ENCODE assay signal across 2 cellular contexts in the genomic region with DNA sequence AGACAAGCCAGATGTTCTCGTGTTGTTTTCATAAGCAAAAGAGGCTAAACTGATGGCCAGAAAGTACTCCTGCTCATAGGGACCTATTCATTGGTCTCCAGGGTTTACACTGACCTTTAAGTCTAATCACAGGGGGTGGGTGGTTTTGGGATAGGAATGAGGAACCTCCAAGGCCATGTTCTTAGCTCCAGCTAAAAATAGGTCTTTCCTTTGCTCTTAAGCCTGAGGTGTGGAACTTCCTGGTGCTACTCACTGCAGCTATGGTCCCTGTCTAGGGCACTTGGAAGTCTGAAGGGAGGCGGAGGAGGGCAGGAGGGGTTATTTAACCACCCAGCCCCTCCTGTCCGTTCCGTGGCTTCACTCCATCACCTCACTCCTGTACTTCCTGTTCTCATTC.
TF ChIP-seq lines count a peak whose summit lies in the region.

No MANE protein-coding gene starts in this region.

TF ChIP-seq in SK-N-SH, 30 proteins besides CTCF, POLR2A, EP300 and RAD21 (continued from another document):
- TF ChIP-seq CHD2 (IDR thresholded peaks at IDR 0.05; ENCODE audit: low read length, partially characterized antibody) (no peak), FOXM1 (IDR thresholded peaks at IDR 0.05; ENCODE audit: low read depth) (no peak), TCF12 (IDR thresholded peaks at IDR 0.05) (no peak), YY1 (IDR thresholded peaks at IDR 0.05; ENCODE audit: low read depth) (no peak), SMC3 (IDR thresholded peaks at IDR 0.05; ENCODE audit: low read depth, low read length) (no peak), RCOR1 (IDR thresholded peaks at IDR 0.05; ENCODE audit: low read length) (no peak)
- TF ChIP-seq, protein P1, sequence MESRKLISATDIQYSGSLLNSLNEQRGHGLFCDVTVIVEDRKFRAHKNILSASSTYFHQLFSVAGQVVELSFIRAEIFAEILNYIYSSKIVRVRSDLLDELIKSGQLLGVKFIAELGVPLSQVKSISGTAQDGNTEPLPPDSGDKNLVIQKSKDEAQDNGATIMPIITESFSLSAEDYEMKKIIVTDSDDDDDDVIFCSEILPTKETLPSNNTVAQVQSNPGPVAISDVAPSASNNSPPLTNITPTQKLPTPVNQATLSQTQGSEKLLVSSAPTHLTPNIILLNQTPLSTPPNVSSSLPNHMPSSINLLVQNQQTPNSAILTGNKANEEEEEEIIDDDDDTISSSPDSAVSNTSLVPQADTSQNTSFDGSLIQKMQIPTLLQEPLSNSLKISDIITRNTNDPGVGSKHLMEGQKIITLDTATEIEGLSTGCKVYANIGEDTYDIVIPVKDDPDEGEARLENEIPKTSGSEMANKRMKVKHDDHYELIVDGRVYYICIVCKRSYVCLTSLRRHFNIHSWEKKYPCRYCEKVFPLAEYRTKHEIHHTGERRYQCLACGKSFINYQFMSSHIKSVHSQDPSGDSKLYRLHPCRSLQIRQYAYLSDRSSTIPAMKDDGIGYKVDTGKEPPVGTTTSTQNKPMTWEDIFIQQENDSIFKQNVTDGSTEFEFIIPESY (IDR thresholded peaks at IDR 0.05; ENCODE audit: borderline replicate concordance, low read depth): no peak
TF ChIP-seq in SK-N-SH: peak in this region for 0.

TF ChIP-seq in SK-N-SH treated with all-trans-retinoic acid at 6 μM for 48 hours, 23 proteins besides CTCF, POLR2A, EP300 and RAD21:
- TF ChIP-seq ARNTL (CRISPR knock-in tag; IDR thresholded peaks at IDR 0.05; ENCODE audit: borderline replicate concordance, low read depth) (no peak), ZNF70 (CRISPR knock-in tag; IDR thresholded peaks at IDR 0.05) (no peak), TOX (CRISPR knock-in tag; IDR thresholded peaks at IDR 0.05; ENCODE audit: borderline replicate concordance) (no peak), ZNF565 (CRISPR knock-in tag; conservative IDR thresholded peaks at IDR 0.05; ENCODE audit: low read depth) (no peak), TCF4 (CRISPR knock-in tag; IDR thresholded peaks at IDR 0.05; ENCODE audit: borderline replicate concordance) (no peak), ZC3H10 (CRISPR knock-in tag; IDR thresholded peaks at IDR 0.05) (no peak), RARB (CRISPR knock-in tag; IDR thresholded peaks at IDR 0.05) (no peak), ESRRG (CRISPR knock-in tag; IDR thresholded peaks at IDR 0.05) (no peak), OSR1 (CRISPR knock-in tag; IDR thresholded peaks at IDR 0.05) (no peak), CSDC2 (CRISPR knock-in tag; IDR thresholded peaks at IDR 0.05) (no peak), PPARA (CRISPR knock-in tag; IDR thresholded peaks at IDR 0.05; ENCODE audit: borderline replicate concordance) (no peak), SNAI2 (CRISPR knock-in tag; IDR thresholded peaks at IDR 0.05) (no peak)
- TF ChIP-seq, protein P2, sequence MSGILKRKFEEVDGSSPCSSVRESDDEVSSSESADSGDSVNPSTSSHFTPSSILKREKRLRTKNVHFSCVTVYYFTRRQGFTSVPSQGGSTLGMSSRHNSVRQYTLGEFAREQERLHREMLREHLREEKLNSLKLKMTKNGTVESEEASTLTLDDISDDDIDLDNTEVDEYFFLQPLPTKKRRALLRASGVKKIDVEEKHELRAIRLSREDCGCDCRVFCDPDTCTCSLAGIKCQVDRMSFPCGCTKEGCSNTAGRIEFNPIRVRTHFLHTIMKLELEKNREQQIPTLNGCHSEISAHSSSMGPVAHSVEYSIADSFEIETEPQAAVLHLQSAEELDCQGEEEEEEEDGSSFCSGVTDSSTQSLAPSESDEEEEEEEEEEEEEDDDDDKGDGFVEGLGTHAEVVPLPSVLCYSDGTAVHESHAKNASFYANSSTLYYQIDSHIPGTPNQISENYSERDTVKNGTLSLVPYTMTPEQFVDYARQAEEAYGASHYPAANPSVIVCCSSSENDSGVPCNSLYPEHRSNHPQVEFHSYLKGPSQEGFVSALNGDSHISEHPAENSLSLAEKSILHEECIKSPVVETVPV (CRISPR knock-in tag; IDR thresholded peaks at IDR 0.05): no peak
- TF ChIP-seq, protein P3, sequence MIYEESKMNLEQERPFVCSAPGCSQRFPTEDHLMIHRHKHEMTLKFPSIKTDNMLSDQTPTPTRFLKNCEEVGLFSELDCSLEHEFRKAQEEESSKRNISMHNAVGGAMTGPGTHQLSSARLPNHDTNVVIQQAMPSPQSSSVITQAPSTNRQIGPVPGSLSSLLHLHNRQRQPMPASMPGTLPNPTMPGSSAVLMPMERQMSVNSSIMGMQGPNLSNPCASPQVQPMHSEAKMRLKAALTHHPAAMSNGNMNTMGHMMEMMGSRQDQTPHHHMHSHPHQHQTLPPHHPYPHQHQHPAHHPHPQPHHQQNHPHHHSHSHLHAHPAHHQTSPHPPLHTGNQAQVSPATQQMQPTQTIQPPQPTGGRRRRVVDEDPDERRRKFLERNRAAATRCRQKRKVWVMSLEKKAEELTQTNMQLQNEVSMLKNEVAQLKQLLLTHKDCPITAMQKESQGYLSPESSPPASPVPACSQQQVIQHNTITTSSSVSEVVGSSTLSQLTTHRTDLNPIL (CRISPR knock-in tag; IDR thresholded peaks at IDR 0.05; ENCODE audit: low read depth): no peak
- TF ChIP-seq, protein P4, sequence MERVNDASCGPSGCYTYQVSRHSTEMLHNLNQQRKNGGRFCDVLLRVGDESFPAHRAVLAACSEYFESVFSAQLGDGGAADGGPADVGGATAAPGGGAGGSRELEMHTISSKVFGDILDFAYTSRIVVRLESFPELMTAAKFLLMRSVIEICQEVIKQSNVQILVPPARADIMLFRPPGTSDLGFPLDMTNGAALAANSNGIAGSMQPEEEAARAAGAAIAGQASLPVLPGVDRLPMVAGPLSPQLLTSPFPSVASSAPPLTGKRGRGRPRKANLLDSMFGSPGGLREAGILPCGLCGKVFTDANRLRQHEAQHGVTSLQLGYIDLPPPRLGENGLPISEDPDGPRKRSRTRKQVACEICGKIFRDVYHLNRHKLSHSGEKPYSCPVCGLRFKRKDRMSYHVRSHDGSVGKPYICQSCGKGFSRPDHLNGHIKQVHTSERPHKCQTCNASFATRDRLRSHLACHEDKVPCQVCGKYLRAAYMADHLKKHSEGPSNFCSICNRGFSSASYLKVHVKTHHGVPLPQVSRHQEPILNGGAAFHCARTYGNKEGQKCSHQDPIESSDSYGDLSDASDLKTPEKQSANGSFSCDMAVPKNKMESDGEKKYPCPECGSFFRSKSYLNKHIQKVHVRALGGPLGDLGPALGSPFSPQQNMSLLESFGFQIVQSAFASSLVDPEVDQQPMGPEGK (CRISPR knock-in tag; IDR thresholded peaks at IDR 0.05; ENCODE audit: borderline replicate concordance): no peak
- TF ChIP-seq, protein P5, sequence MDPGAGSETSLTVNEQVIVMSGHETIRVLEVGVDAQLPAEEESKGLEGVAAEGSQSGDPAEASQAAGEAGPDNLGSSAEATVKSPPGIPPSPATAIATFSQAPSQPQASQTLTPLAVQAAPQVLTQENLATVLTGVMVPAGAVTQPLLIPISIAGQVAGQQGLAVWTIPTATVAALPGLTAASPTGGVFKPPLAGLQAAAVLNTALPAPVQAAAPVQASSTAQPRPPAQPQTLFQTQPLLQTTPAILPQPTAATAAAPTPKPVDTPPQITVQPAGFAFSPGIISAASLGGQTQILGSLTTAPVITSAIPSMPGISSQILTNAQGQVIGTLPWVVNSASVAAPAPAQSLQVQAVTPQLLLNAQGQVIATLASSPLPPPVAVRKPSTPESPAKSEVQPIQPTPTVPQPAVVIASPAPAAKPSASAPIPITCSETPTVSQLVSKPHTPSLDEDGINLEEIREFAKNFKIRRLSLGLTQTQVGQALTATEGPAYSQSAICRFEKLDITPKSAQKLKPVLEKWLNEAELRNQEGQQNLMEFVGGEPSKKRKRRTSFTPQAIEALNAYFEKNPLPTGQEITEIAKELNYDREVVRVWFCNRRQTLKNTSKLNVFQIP (CRISPR knock-in tag; IDR thresholded peaks at IDR 0.05; ENCODE audit: borderline replicate concordance, low read depth): no peak
- TF ChIP-seq, protein P6, sequence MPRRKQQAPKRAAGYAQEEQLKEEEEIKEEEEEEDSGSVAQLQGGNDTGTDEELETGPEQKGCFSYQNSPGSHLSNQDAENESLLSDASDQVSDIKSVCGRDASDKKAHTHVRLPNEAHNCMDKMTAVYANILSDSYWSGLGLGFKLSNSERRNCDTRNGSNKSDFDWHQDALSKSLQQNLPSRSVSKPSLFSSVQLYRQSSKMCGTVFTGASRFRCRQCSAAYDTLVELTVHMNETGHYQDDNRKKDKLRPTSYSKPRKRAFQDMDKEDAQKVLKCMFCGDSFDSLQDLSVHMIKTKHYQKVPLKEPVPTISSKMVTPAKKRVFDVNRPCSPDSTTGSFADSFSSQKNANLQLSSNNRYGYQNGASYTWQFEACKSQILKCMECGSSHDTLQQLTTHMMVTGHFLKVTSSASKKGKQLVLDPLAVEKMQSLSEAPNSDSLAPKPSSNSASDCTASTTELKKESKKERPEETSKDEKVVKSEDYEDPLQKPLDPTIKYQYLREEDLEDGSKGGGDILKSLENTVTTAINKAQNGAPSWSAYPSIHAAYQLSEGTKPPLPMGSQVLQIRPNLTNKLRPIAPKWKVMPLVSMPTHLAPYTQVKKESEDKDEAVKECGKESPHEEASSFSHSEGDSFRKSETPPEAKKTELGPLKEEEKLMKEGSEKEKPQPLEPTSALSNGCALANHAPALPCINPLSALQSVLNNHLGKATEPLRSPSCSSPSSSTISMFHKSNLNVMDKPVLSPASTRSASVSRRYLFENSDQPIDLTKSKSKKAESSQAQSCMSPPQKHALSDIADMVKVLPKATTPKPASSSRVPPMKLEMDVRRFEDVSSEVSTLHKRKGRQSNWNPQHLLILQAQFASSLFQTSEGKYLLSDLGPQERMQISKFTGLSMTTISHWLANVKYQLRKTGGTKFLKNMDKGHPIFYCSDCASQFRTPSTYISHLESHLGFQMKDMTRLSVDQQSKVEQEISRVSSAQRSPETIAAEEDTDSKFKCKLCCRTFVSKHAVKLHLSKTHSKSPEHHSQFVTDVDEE (CRISPR knock-in tag; IDR thresholded peaks at IDR 0.05): no peak
TF ChIP-seq in SK-N-SH treated with all-trans-retinoic acid at 6 μM for 48 hours: peak in this region for 0.
